ENCODE assay signal across 15 cellular contexts in genomic region chr9:115109486-115109885, GRCh38. TPM values are rescaled to one million over a fixed set of nuclear protein-coding genes. Genes with fewer than 3 reads are reported as not detected.
DNase-seq lines count a peak whose midpoint lies in the region; ATAC-seq, FAIRE-seq and TF ChIP-seq lines count a peak whose summit lies in the region.
"Had no signal": no experiment of that assay in that cellular context is flagged by ENCODE, and none has a peak within 500 bp of the region (broad histone marks: within the 10 kb centered on the region; RNA-seq: fewer than 3 reads in every experiment).

No MANE protein-coding gene starts in this region.

- CTCF ChIA-PET in mammary epithelial cell (lab: Charles Lee; ENCODE audit: low non-redundant PET), result interaction anchor here (0.6 kb wide), 1 partner anchor 73 kb away, joined by 3 read pairs; no protein-coding TSS in a partner anchor

- H3K27ac ChIP-seq in mammary epithelial cell (ENCODE audit: insufficient read depth, low read depth, low read length) (no peak overlapping the region), keratinocyte (ENCODE audit: control insufficient read depth, insufficient read depth, low read length) (no peak overlapping the region)
- H3K27ac ChIP-seq: ascending aorta, parathyroid adenoma had no signal

- no peaks in the 10 kb centered on the region for H3K9me1 ChIP-seq in keratinocyte (ENCODE audit: control insufficient read depth, extremely low read depth, insufficient read depth, low read length)

- H3K9ac ChIP-seq in mammary epithelial cell (ENCODE audit: insufficient read depth, low read length) (no peak overlapping the region), keratinocyte (ENCODE audit: control insufficient read depth, extremely low read depth, insufficient read depth, low read length) (no peak overlapping the region)
- H3K9ac ChIP-seq: parathyroid adenoma had no signal

- intact Hi-C loops in mammary epithelial cell (cut with micrococcal nuclease), result no loop called here

- DNase-seq in AG08395 (ENCODE audit: low spot score), result peak; percentile 57
- DNase-seq in mammary epithelial cell, result peak; percentile 73
- no peak for DNase-seq in keratinocyte (ENCODE audit: low read depth, low spot score)
- DNase-seq in stimulated activated CD4-positive, alpha-beta T cell treated with anti-CD3 and anti-CD28 coated beads, Interleukin-4, amount 100 ng/mL, for 1 hour, result no peak
- no peak for DNase-seq in GM10266 (ENCODE audit: extremely low spot score)
- DNase-seq in inferior parietal cortex (ENCODE audit: extremely low spot score), result no peak
- DNase-seq: activated CD4-positive, alpha-beta T cell treated with anti-CD3 and anti-CD28 coated beads, Interleukin-2, amount 10 ng/mL, durations not matched to agents 7 days and 5 days; DMS79 treated with DMSO at 0.1 percent for 48 hours; NCI-H345; T-helper 2 cell had no signal

- H3K27me3 ChIP-seq in mammary epithelial cell (ENCODE audit: insufficient read depth, low read length) (no peaks in the 10 kb centered on the region), keratinocyte (ENCODE audit: control insufficient read depth, extremely low read depth, insufficient read depth, low read length) (no peaks in the 10 kb centered on the region)
- H3K27me3 ChIP-seq: ascending aorta had no signal

- 17% methylated on average over 1 of the region's 1 CpG for WGBS in mammary epithelial cell (ENCODE audit: low coverage, missing lambda C conversion rate)

- H3K4me1 ChIP-seq in mammary epithelial cell (ENCODE audit: insufficient read depth, low read length), result peaks cover 43% of the 10 kb centered on the region
- peaks cover 52% of the 10 kb centered on the region for H3K4me1 ChIP-seq in keratinocyte (ENCODE audit: control insufficient read depth, extremely low read depth, insufficient read depth, low read length)
- H3K4me1 ChIP-seq: ascending aorta, parathyroid adenoma had no signal

- dilution Hi-C loops in mammary epithelial cell (cut with HindIII; ENCODE audit: low sequenced_read_pairs) (no loop called here), keratinocyte (cut with MboI; ENCODE audit: extremely low pct_ligation_motif_present, low sequenced_read_pairs) (no loop called here)

- H4K20me1 ChIP-seq in mammary epithelial cell (ENCODE audit: insufficient read depth, low read length), result no peaks in the 10 kb centered on the region
- H4K20me1 ChIP-seq in keratinocyte (ENCODE audit: control insufficient read depth, extremely low read depth, insufficient read depth, low read length), result no peaks in the 10 kb centered on the region

- H3K36me3 ChIP-seq in mammary epithelial cell (ENCODE audit: insufficient read depth, low read length) (no peaks in the 10 kb centered on the region), keratinocyte (ENCODE audit: control insufficient read depth in 2 of 2, extremely low read depth in 1 of 2, insufficient read depth in 2 of 2, low read length in 2 of 2) (peaks cover 0 to 22% of the 10 kb centered on the region in 2 experiments)
- H3K36me3 ChIP-seq: ascending aorta had no signal

- BruUV-seq in mammary epithelial cell (replicated peaks; lab: Mats Ljungman, UMichigan), result no TSS peak

- no peak for TF ChIP-seq EP300 in Ishikawa (IDR thresholded peaks at IDR 0.05; ENCODE audit: borderline replicate concordance)

- H3K9me3 ChIP-seq in mammary epithelial cell (replicated peaks; ENCODE audit: insufficient read depth, low read length), result no peaks in the 10 kb centered on the region
- no peaks in the 10 kb centered on the region for H3K9me3 ChIP-seq in keratinocyte (ENCODE audit: control insufficient read depth, low read depth, low read length)
- H3K9me3 ChIP-seq: ascending aorta had no signal

- peak; percentile 93 for FAIRE-seq in keratinocyte (lab: Jason Lieb, UNC)
- FAIRE-seq: H1 had no signal

- H2AFZ ChIP-seq in mammary epithelial cell (ENCODE audit: low read depth, low read length) (no peak overlapping the region), keratinocyte (ENCODE audit: control insufficient read depth, low read length) (no peak overlapping the region)
- H2AFZ ChIP-seq: parathyroid adenoma had no signal

- no peak for TF ChIP-seq CTCF in mammary epithelial cell (conservative IDR thresholded peaks at IDR 0.05 in 1 of 2, IDR thresholded peaks at IDR 0.05 in 1 of 2; ENCODE audit: extremely low read depth in 1 of 2, insufficient read depth in 1 of 2, low read depth in 1 of 2, low read length in 2 of 2)
- TF ChIP-seq CTCF in keratinocyte (optimal IDR thresholded peaks at IDR 0.05 in 1 of 3, IDR thresholded peaks at IDR 0.05 in 1 of 3, conservative IDR thresholded peaks at IDR 0.05 in 1 of 3; ENCODE audit: extremely low read depth in 1 of 3, insufficient read depth in 2 of 3, low read length in 3 of 3), result no peak
- no peak for TF ChIP-seq CTCF in GM10266 (IDR thresholded peaks at IDR 0.05; ENCODE audit: control insufficient read depth, insufficient read depth, low read depth, missing control alignments)

- no peak for TF ChIP-seq RAD21 in Ishikawa (IDR thresholded peaks at IDR 0.05; ENCODE audit: low read depth)

- H3K4me3 ChIP-seq in mammary epithelial cell (replicated peaks in 1 of 3; ENCODE audit: insufficient read depth in 1 of 3, low read depth in 2 of 3, low read length in 3 of 3) (no peak overlapping the region), keratinocyte (ENCODE audit: control insufficient read depth in 2 of 3, extremely low read depth in 1 of 3, insufficient read depth in 2 of 3, low read depth in 1 of 3, low read length in 3 of 3) (no peak overlapping the region)
- H3K4me3 ChIP-seq: ascending aorta had no signal

- no peaks in the 10 kb centered on the region for H3K79me2 ChIP-seq in mammary epithelial cell (ENCODE audit: insufficient read depth, low read length)
- H3K79me2 ChIP-seq in keratinocyte (ENCODE audit: control insufficient read depth, insufficient read depth, low read length), result no peaks in the 10 kb centered on the region
- H3K79me2 ChIP-seq: parathyroid adenoma had no signal

- no peak overlapping the region for H3K4me2 ChIP-seq in mammary epithelial cell (ENCODE audit: insufficient read depth, low read depth, low read length)
- no peak overlapping the region for H3K4me2 ChIP-seq in keratinocyte (ENCODE audit: control insufficient read depth, extremely low read depth, insufficient read depth, low read depth, low read length)

- in situ Hi-C loops in mammary epithelial cell (cut with MboI; ENCODE audit: low sequenced_read_pairs in 2 of 2), result loop anchor here in 1 of 2 donors (10.0 kb wide), 1 partner anchor 415 kb away; no protein-coding TSS in a partner anchor

- no peak for ATAC-seq in HG03571 (IDR thresholded peaks at IDR 0.05; ENCODE audit: unreplicated experiment)

TF ChIP-seq in Ishikawa, 13 proteins besides CTCF, POLR2A, EP300 and RAD21:
- TF ChIP-seq CEBPB (IDR thresholded peaks at IDR 0.05) (no peak), REST (IDR thresholded peaks at IDR 0.05; ENCODE audit: low read depth) (peak; percentile 84)

RNA-seq across cellular contexts. Expression of gene TNC, which starts 8.5 kb away (rescaled TPM):
- 100 to 1,000 TPM in 1 of 2 donors, 10 to 100 TPM in 1; 85.8 to 178 TPM for total RNA-seq in mammary epithelial cell
- polyA plus RNA-seq in mammary epithelial cell (22.2 TPM), keratinocyte (50.0 to 103 TPM (median 58.7 TPM) in 3 replicates)
- polyA minus RNA-seq in mammary epithelial cell (48.1 TPM), keratinocyte (156 to 171 TPM (median 163 TPM) in 3 replicates)
- 9.7 TPM for polyA plus RNA-seq in keratinocyte (2011; ENCODE audit: low read depth)
- polyA plus RNA-seq in keratinocyte (2011; cell fraction: cytosol; rRNA removed), result 11.0 and 13.9 TPM in 2 replicates
- 220 and 317 TPM in 2 replicates for polyA plus RNA-seq in keratinocyte (2011; cell fraction: nucleus; rRNA removed)
- 9.3 and 67.3 TPM in 2 replicates for polyA plus RNA-seq in keratinocyte (2012; ENCODE audit: low replicate concordance)
- polyA minus RNA-seq in keratinocyte (2011; cell fraction: cytosol; rRNA and poly(A)+ RNA removed), result 52.0 TPM
- polyA minus RNA-seq in keratinocyte (2011; cell fraction: nucleus; rRNA and poly(A)+ RNA removed), result 323 and 527 TPM in 2 replicates

Comparison
In these comparisons a context has a peak if more than half of its experiments do, and no peak if none do; other contexts are left out.
1. DNase-seq: peak in AG08395 (single experiment) and mammary epithelial cell (single experiment); none in keratinocyte (single experiment), stimulated activated CD4-positive, alpha-beta T cell treated with anti-CD3 and anti-CD28 coated beads, Interleukin-4, amount 100 ng/mL, for 1 hour (single experiment), GM10266 (single experiment) and inferior parietal cortex (single experiment).